Comparison of ENCODE assay signal across 8 cellular contexts in the genomic region with DNA sequence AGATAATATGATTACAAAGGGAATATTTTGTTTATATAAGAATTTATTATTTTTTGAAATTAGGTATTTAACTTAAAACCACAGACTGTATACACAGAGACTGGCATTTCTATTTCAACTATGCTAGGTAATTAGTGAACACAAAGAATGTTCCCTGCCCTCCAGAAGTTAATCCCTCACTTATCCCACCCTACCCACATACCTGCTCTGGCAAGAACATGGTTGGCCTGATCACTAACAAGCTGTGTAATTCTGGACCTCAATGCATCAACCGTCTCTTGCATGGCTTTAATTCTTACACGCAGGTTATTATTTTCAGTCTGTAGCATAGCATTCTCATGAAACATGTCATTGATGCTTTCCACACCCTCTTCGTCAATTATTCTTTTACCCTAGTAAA.
"Had no signal": no experiment of that assay in that cellular context is flagged by ENCODE, and none has a peak within 500 bp of the region (broad histone marks: within the 10 kb centered on the region; RNA-seq: fewer than 3 reads in every experiment).

No MANE protein-coding gene starts in this region.

- H3K4me3 ChIP-seq: GM23248, HAP-1, K562 had no signal

- H3K27ac ChIP-seq: GM23248 had no signal

- ATAC-seq: HCT116, K562 had no signal

- H3K9ac ChIP-seq: GM23248 had no signal

- H3K9me3 ChIP-seq: HAP-1 had no signal

- H3K36me3 ChIP-seq: HAP-1 had no signal

- H3K4me1 ChIP-seq: HAP-1 had no signal

- H2AFZ ChIP-seq: GM23248 had no signal

- DNase-seq: GM23248, GOT3, H7, HFFc6, IMR-90 had no signal
